Comparison of ENCODE assay signal across 10 cellular contexts in the genomic region with DNA sequence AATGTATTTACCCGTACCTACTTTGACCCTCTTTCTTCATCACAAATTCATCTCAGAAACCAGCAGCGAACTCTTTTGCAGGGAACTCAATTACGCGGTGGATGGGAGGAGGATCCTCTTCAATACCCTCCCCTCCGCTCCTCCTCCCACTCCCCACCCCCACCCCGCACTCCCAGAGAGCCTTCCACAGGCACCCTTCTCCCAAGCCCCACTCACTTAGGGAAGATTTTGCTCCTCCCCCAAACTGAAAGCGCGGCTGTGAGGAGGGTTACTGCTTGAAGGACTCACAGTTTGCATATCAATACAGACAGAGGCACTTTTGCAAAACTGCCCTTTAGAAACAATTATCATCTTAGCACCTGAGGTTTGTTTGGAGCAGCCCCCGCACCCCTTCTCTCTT. TPM values are rescaled to one million over a fixed set of nuclear protein-coding genes. Genes with fewer than 3 reads are reported as not detected.
A peak's percentile ranks its signal among the peaks of the same experiment; 100 is the strongest.
DNase-seq lines count a peak whose midpoint lies in the region; ATAC-seq and TF ChIP-seq lines count a peak whose summit lies in the region.
"Had no signal": no experiment of that assay in that cellular context is flagged by ENCODE, and none has a peak within 500 bp of the region (broad histone marks: within the 10 kb centered on the region; RNA-seq: fewer than 3 reads in every experiment).

No MANE protein-coding gene starts in this region.

- 10 to 19% (median 13%) methylated on average over 9 of the region's 9 CpGs for WGBS in ovary, 3 donors

- ATAC-seq in left cardiac atrium (peak; percentile 51 to 89), GM18520 (IDR thresholded peaks at IDR 0.05; ENCODE audit: unreplicated experiment) (no peak)

- no peak for TF ChIP-seq CTCF in ovary (IDR thresholded peaks at IDR 0.05)

- H3K27me3 ChIP-seq in ovary: no peaks in the 10 kb centered on the region

- H3K4me1 ChIP-seq in ovary (ENCODE audit: insufficient read depth): no peaks in the 10 kb centered on the region

- DNase-seq in ELF-1 (ENCODE audit: low read depth, low spot score) (peak; percentile 70), amygdala (lab: John Stamatoyannopoulos, UW) (peak in 34 of 56 donors; percentile 0 to 43 (median 10)), left cardiac atrium (no peak), ovary (peak in 3 of 5 donors; percentile 17 to 23 (median 21)), GOT3 (lab: John Stamatoyannopoulos, UW) (no peak), dedifferentiated amniotic fluid mesenchymal stem cell (ENCODE audit: extremely low spot score) (no peak)
- no peak for DNase-seq in stimulated activated naive CD4-positive, alpha-beta T cell (lab: John Stamatoyannopoulos, UW)
- DNase-seq: immature natural killer cell; stimulated activated CD4-positive, alpha-beta T cell treated with anti-CD3 and anti-CD28 coated beads, Interleukin-2, amount 100 ng/mL, for 48 hours had no signal

- no peaks in the 10 kb centered on the region for H3K36me3 ChIP-seq in ovary

- TF ChIP-seq EP300 in ovary (IDR thresholded peaks at IDR 0.05): no peak

- H3K9me3 ChIP-seq in ovary: no peaks in the 10 kb centered on the region

- no peak overlapping the region for H3K27ac ChIP-seq in ovary

- intact Hi-C loops in left cardiac atrium (cut with DNase I): no loop called here
- intact Hi-C loops in ovary (cut with DNase I): loop anchor here in 1 of 4 donors (10.0 kb wide), 1 partner anchor 1919 kb away; no protein-coding TSS in a partner anchor

- TF ChIP-seq POLR2A in ovary (IDR thresholded peaks at IDR 0.05): no peak

- H3K4me3 ChIP-seq in ovary: peak overlapping the region; percentile 32

RNA-seq across cellular contexts. Expression of a gene that starts 1.0 kb away (rescaled TPM):
- total RNA-seq in left cardiac atrium (1 to 10 TPM; 1.6 to 1.7 TPM), ovary (1 to 10 TPM in 2 of 7 donors, under 1 TPM in 5; 0.27 to 1.3 (median 0.80) TPM)
- polyA plus RNA-seq in ovary: under 1 TPM; 0.23 to 0.32 TPM
- polyA plus RNA-seq: immature natural killer cell had no signal

Comparison
In these comparisons a context has a peak if more than half of its experiments do, and no peak if none do; other contexts are left out.
1. DNase-seq: peak in ELF-1 (single experiment), amygdala (34 of 56) and ovary (3 of 5); none in left cardiac atrium (single experiment), GOT3 (single experiment), stimulated activated naive CD4-positive, alpha-beta T cell (0 of 6) and dedifferentiated amniotic fluid mesenchymal stem cell (single experiment).